8 cellular contexts compared by ENCODE assay signal in genomic region chr1:229341811-229342304, GRCh38. TPM values are rescaled to one million over a fixed set of nuclear protein-coding genes. Genes with fewer than 3 reads are reported as not detected.
DNase-seq lines count a peak whose midpoint lies in the region; ATAC-seq and TF ChIP-seq lines count a peak whose summit lies in the region.

No MANE protein-coding gene starts in this region.

- H3K9me3 ChIP-seq in SK-N-MC (ENCODE audit: low read depth, low read length), result no peaks in the 10 kb centered on the region

- peaks cover 11 to 22% (median 18%) of the 10 kb centered on the region in 3 donors for H3K27me3 Mint-ChIP-seq in naive B cell

- H3K27ac Mint-ChIP-seq in naive B cell, result peak overlapping the region; percentile 81 to 98 (median 86)

- H3K4me3 ChIP-seq in SK-N-MC (peak overlapping the region; percentile 89), epithelial cell of esophagus (ENCODE audit: low read length) (peak overlapping the region; percentile 62)

- no peak overlapping the region for H3K27ac ChIP-seq in SK-N-MC

- peaks cover 0 to 3% (median 0%) of the 10 kb centered on the region in 7 donors for H3K9me3 Mint-ChIP-seq in naive B cell

- ATAC-seq in GM21381 (IDR thresholded peaks at IDR 0.05; ENCODE audit: unreplicated experiment) (peak; percentile 29), HG03571 (IDR thresholded peaks at IDR 0.05; ENCODE audit: unreplicated experiment) (peak; percentile 20), naive B cell (ENCODE audit: low read depth in 2 of 2) (peak; percentile 26 to 29)

- no peaks in the 10 kb centered on the region for H3K36me3 Mint-ChIP-seq in naive B cell

- no peak for TF ChIP-seq CTCF in epithelial cell of esophagus (IDR thresholded peaks at IDR 0.05; ENCODE audit: insufficient read depth, low read depth, low read length, missing control alignments)

- H3K4me3 Mint-ChIP-seq in naive B cell, result peak overlapping the region; percentile 90 to 96 (median 93)

- no peaks in the 10 kb centered on the region for H3K36me3 ChIP-seq in SK-N-MC (ENCODE audit: insufficient read depth, low read length)

- peaks cover 35 to 45% (median 41%) of the 10 kb centered on the region in 3 donors for H3K4me1 Mint-ChIP-seq in naive B cell

- peak overlapping the region; percentile 73 for H3K9ac ChIP-seq in SK-N-MC (ENCODE audit: insufficient read length)

- DNase-seq in DMS53 treated with DMSO at 0.1 percent for 48 hours (lab: John Stamatoyannopoulos, UW; ENCODE audit: unreplicated experiment) (peak; percentile 31), SK-N-MC (ENCODE audit: low read depth, low spot score) (no peak), epithelial cell of esophagus (ENCODE audit: low read depth) (no peak), naive B cell (peak; percentile 59), T-helper 9 cell (no peak), AG08395 (ENCODE audit: low spot score) (no peak)

RNA-seq across cellular contexts. Expression of gene CCSAP, which starts 1.0 kb away (rescaled TPM):
- 1 to 10 TPM in 5 of 6 donors, under 1 TPM in 1; 0.13 to 3.3 (median 2.4) TPM for polyA plus RNA-seq in naive B cell (ENCODE audit: low read depth in 6 of 6)

Comparison
In these comparisons a context has a peak if more than half of its experiments do, and no peak if none do; other contexts are left out.
1. DNase-seq: peak in DMS53 treated with DMSO at 0.1 percent for 48 hours (single experiment) and naive B cell (single experiment); none in SK-N-MC (single experiment), epithelial cell of esophagus (single experiment), T-helper 9 cell (single experiment) and AG08395 (single experiment).
2. Peak in every context shown above with its lines, with median percentiles within 50 percentile points of each other: ATAC-seq.